10 cellular contexts compared by ENCODE assay signal in genomic region chr2:73979021-73979420, GRCh38. TPM values are rescaled to one million over a fixed set of nuclear protein-coding genes. Genes with fewer than 3 reads are reported as not detected.
A peak's percentile ranks its signal among the peaks of the same experiment; 100 is the strongest.
DNase-seq lines count a peak whose midpoint lies in the region; ATAC-seq and TF ChIP-seq lines count a peak whose summit lies in the region.
"Had no signal": no experiment of that assay in that cellular context is flagged by ENCODE, and none has a peak within 500 bp of the region (broad histone marks: within the 10 kb centered on the region; RNA-seq: fewer than 3 reads in every experiment).

No MANE protein-coding gene starts in this region.

- 50% methylated on average over 5 of the region's 5 CpGs for WGBS in mesenchymal stem cell

- no peak overlapping the region for H2BK15ac ChIP-seq in mesenchymal stem cell (ENCODE audit: low read depth, poor library complexity, severe bottlenecking)

- intact Hi-C loops in CD8-positive, alpha-beta T cell (cut with DNase I, micrococcal nuclease) = loop anchor here in 1 of 2 experiments (1.0 kb wide), 1 partner anchor 8 kb away; no protein-coding TSS in a partner anchor
- intact Hi-C loops in gastrocnemius medialis (cut with DNase I; ENCODE audit: low total_unique reads) = no loop called here

- peak overlapping the region; percentile 20 for H3K4me3 ChIP-seq in CD8-positive, alpha-beta T cell (ENCODE audit: low read depth, low read length)
- H3K4me3 ChIP-seq in mesenchymal stem cell (ENCODE audit: insufficient read depth in 1 of 2, low read depth in 1 of 2, low read length in 2 of 2) (no peak overlapping the region), gastrocnemius medialis (no peak overlapping the region)
- H3K4me3 ChIP-seq: SJSA1 had no signal

- POLR2A ChIA-PET in CD8-positive, alpha-beta T cell (lab: Charles Lee) = interaction anchor here (1.2 to 2.0 kb wide), 5 partner anchors 16 to 61 kb away, joined by 3 to 10 read pairs (median 4); partner anchors contain the start of gene DGUOK

- no peaks in the 10 kb centered on the region for H3K9me3 ChIP-seq in CD8-positive, alpha-beta T cell (ENCODE audit: low read length)
- H3K9me3 ChIP-seq in mesenchymal stem cell (ENCODE audit: control insufficient read depth, low read length) (no peaks in the 10 kb centered on the region), gastrocnemius medialis (no peaks in the 10 kb centered on the region)
- H3K9me3 ChIP-seq: SJSA1 had no signal

- DNase-seq in CD8-positive, alpha-beta T cell = peak in 6 of 7 experiments; percentile 41 to 84 (median 67)
- DNase-seq in activated T-cell treated with anti-CD3 and anti-CD28 coated beads for 1 hour (ENCODE audit: low read depth) = peak; percentile 46
- DNase-seq in mesenchymal stem cell = no peak
- DNase-seq in NCI-H526 (lab: John Stamatoyannopoulos, UW) = no peak
- DNase-seq in midbrain (lab: John Stamatoyannopoulos, UW) = no peak
- no peak for DNase-seq in gastrocnemius medialis
- no peak for DNase-seq in nephron progenitor cell

- H3K4ac ChIP-seq in mesenchymal stem cell (ENCODE audit: low read depth in 1 of 2, low read length in 2 of 2) = peak overlapping the region in 1 of 2 experiments; percentile 11

- H3K27ac ChIP-seq in CD8-positive, alpha-beta T cell (ENCODE audit: low read depth, low read length) = peak overlapping the region; percentile 38
- H3K27ac ChIP-seq in mesenchymal stem cell (ENCODE audit: low read length, poor library complexity, severe bottlenecking) (no peak overlapping the region), gastrocnemius medialis (no peak overlapping the region)
- H3K27ac ChIP-seq: SJSA1 had no signal

- no peak overlapping the region for H2BK12ac ChIP-seq in mesenchymal stem cell (ENCODE audit: low read length in 2 of 2)

- peak overlapping the region; percentile 64 for H3K4me3 Mint-ChIP-seq in CD8-positive, alpha-beta T cell
- no peak overlapping the region for H3K4me3 Mint-ChIP-seq in nephron progenitor cell

- no peak overlapping the region for H2BK5ac ChIP-seq in mesenchymal stem cell (ENCODE audit: low read depth, low read length, poor library complexity, severe bottlenecking)

- H2AFZ ChIP-seq in mesenchymal stem cell (ENCODE audit: low read depth, low read length) = no peak overlapping the region

- no peak overlapping the region for H2AK5ac ChIP-seq in mesenchymal stem cell (ENCODE audit: low read length, severe bottlenecking)

- H4K8ac ChIP-seq in mesenchymal stem cell (ENCODE audit: low read length) = no peak overlapping the region

- H3K36me3 ChIP-seq in CD8-positive, alpha-beta T cell (ENCODE audit: insufficient read depth, low read length) = no peaks in the 10 kb centered on the region
- H3K36me3 ChIP-seq in mesenchymal stem cell (ENCODE audit: control insufficient read depth in 1 of 2, insufficient read depth in 2 of 2, low read depth in 1 of 2, low read length in 2 of 2) (no peaks in the 10 kb centered on the region), gastrocnemius medialis (no peaks in the 10 kb centered on the region)
- H3K36me3 ChIP-seq: SJSA1 had no signal

- H3K23ac ChIP-seq in mesenchymal stem cell (ENCODE audit: low read length in 2 of 2) = no peak overlapping the region

- H4K91ac ChIP-seq in mesenchymal stem cell (ENCODE audit: low read length) = no peak overlapping the region

- TF ChIP-seq POLR2A in gastrocnemius medialis (IDR thresholded peaks at IDR 0.05) = no peak

- no peaks in the 10 kb centered on the region for H3K36me3 Mint-ChIP-seq in CD8-positive, alpha-beta T cell
- H3K36me3 Mint-ChIP-seq in nephron progenitor cell (ENCODE audit: low read depth) = no peaks in the 10 kb centered on the region
- H3K36me3 Mint-ChIP-seq: IgD-negative memory B cell had no signal

- H3K4me2 ChIP-seq in mesenchymal stem cell (ENCODE audit: low read length, poor library complexity, severe bottlenecking) = no peak overlapping the region

- in situ Hi-C loops in gastrocnemius medialis (cut with MboI; ENCODE audit: low sequenced_read_pairs in 4 of 4) = no loop called here

- peak overlapping the region; percentile 30 for H3K9ac ChIP-seq in mesenchymal stem cell (ENCODE audit: low read length)

- H3K27ac Mint-ChIP-seq in CD8-positive, alpha-beta T cell = peak overlapping the region; percentile 89
- H3K27ac Mint-ChIP-seq in nephron progenitor cell = no peak overlapping the region

- ATAC-seq in CD8-positive, alpha-beta T cell = peak; percentile 89
- ATAC-seq in HG02938 (IDR thresholded peaks at IDR 0.05; ENCODE audit: unreplicated experiment) (peak; percentile 38), gastrocnemius medialis (no peak)

- peak overlapping the region in 1 of 2 experiments; percentile 25 for H3K18ac ChIP-seq in mesenchymal stem cell (ENCODE audit: low read depth in 1 of 2, low read length in 2 of 2)

- no peaks in the 10 kb centered on the region for H3K79me1 ChIP-seq in mesenchymal stem cell (replicated peaks; ENCODE audit: low read length, poor library complexity, severe bottlenecking)

- no peaks in the 10 kb centered on the region for H3K27me3 ChIP-seq in CD8-positive, alpha-beta T cell (ENCODE audit: insufficient read depth, low read length)
- H3K27me3 ChIP-seq in mesenchymal stem cell (ENCODE audit: control insufficient read depth in 1 of 2, insufficient read depth in 1 of 2, low read length in 2 of 2) (peaks cover 3 to 8% of the 10 kb centered on the region in 2 experiments), gastrocnemius medialis (no peaks in the 10 kb centered on the region)
- H3K27me3 ChIP-seq: SJSA1 had no signal

- H3K14ac ChIP-seq in mesenchymal stem cell (ENCODE audit: low read length in 2 of 2) = no peak overlapping the region

- CTCF ChIA-PET in CD8-positive, alpha-beta T cell (lab: Charles Lee) = interaction anchor here (0.7 to 1.6 kb wide), 5 partner anchors 8 to 155 kb away, joined by 3 to 5 read pairs (median 3); no protein-coding TSS in a partner anchor

- peaks cover 81% of the 10 kb centered on the region for H3K4me1 Mint-ChIP-seq in CD8-positive, alpha-beta T cell (ENCODE audit: low read depth)
- H3K4me1 Mint-ChIP-seq in nephron progenitor cell = peaks cover 48% of the 10 kb centered on the region

- H3K4me1 ChIP-seq in CD8-positive, alpha-beta T cell (ENCODE audit: insufficient read depth, low read length) = peaks cover 73% of the 10 kb centered on the region
- peaks cover 18% of the 10 kb centered on the region for H3K4me1 ChIP-seq in mesenchymal stem cell (ENCODE audit: control insufficient read depth, insufficient read depth, low read depth, low read length)
- H3K4me1 ChIP-seq in gastrocnemius medialis = peaks cover 22 to 23% of the 10 kb centered on the region in 2 donors

- no peak overlapping the region for H2BK120ac ChIP-seq in mesenchymal stem cell (ENCODE audit: low read depth, low read length)

- H3K27me3 Mint-ChIP-seq in CD8-positive, alpha-beta T cell (ENCODE audit: low read depth) = no peaks in the 10 kb centered on the region
- H3K27me3 Mint-ChIP-seq in nephron progenitor cell (ENCODE audit: low read depth, poor library complexity) = peaks cover 61% of the 10 kb centered on the region

- H3K9me3 Mint-ChIP-seq in CD8-positive, alpha-beta T cell = no peaks in the 10 kb centered on the region
- no peaks in the 10 kb centered on the region for H3K9me3 Mint-ChIP-seq in nephron progenitor cell
- H3K9me3 Mint-ChIP-seq: IgD-negative memory B cell had no signal

- TF ChIP-seq CTCF in CD8-positive, alpha-beta T cell (IDR thresholded peaks at IDR 0.05) = no peak
- TF ChIP-seq CTCF in gastrocnemius medialis (IDR thresholded peaks at IDR 0.05 in 4 of 5, conservative IDR thresholded peaks at IDR 0.05 in 1 of 5) = no peak
- TF ChIP-seq CTCF in nephron progenitor cell (IDR thresholded peaks at IDR 0.05) = no peak

RNA-seq across cellular contexts. Expression of gene TET3, which starts 5.7 kb away (rescaled TPM):
- total RNA-seq in CD8-positive, alpha-beta T cell = 10 to 100 TPM; 25.4 to 26.2 TPM
- polyA plus RNA-seq in mesenchymal stem cell (2013, experiment 1 of 2) = 3.7 TPM
- 3.4 TPM for polyA plus RNA-seq in mesenchymal stem cell (2013, experiment 2 of 2)
- total RNA-seq in gastrocnemius medialis = 1 to 10 TPM; 2.1 to 3.3 (median 2.9) TPM

RNA-seq across cellular contexts. Expression of gene DGUOK, which starts 52.3 kb away (rescaled TPM):
- total RNA-seq in CD8-positive, alpha-beta T cell = 10 to 100 TPM; 29.0 to 31.8 TPM
- 115 TPM for polyA plus RNA-seq in mesenchymal stem cell (2013, experiment 1 of 2)
- 112 TPM for polyA plus RNA-seq in mesenchymal stem cell (2013, experiment 2 of 2)
- total RNA-seq in gastrocnemius medialis = 10 to 100 TPM; 10.2 to 25.2 (median 20.3) TPM

Comparison
In these comparisons a context has a peak if more than half of its experiments do, and no peak if none do; other contexts are left out.
1. ATAC-seq: peak in CD8-positive, alpha-beta T cell (single experiment) and HG02938 (single experiment); none in gastrocnemius medialis (0 of 2).
2. DNase-seq: peak in CD8-positive, alpha-beta T cell (6 of 7) and activated T-cell treated with anti-CD3 and anti-CD28 coated beads for 1 hour (single experiment); none in mesenchymal stem cell (single experiment), NCI-H526 (0 of 2), midbrain (single experiment), gastrocnemius medialis (0 of 2) and nephron progenitor cell (single experiment).
3. RNA of gene TET3, which starts 5.7 kb away (total RNA-seq): 25.4 to 26.2 TPM in CD8-positive, alpha-beta T cell; 2.1 to 3.3 TPM in gastrocnemius medialis; every median in the first group is over 4 times any median in the second.